In the genomic region with DNA sequence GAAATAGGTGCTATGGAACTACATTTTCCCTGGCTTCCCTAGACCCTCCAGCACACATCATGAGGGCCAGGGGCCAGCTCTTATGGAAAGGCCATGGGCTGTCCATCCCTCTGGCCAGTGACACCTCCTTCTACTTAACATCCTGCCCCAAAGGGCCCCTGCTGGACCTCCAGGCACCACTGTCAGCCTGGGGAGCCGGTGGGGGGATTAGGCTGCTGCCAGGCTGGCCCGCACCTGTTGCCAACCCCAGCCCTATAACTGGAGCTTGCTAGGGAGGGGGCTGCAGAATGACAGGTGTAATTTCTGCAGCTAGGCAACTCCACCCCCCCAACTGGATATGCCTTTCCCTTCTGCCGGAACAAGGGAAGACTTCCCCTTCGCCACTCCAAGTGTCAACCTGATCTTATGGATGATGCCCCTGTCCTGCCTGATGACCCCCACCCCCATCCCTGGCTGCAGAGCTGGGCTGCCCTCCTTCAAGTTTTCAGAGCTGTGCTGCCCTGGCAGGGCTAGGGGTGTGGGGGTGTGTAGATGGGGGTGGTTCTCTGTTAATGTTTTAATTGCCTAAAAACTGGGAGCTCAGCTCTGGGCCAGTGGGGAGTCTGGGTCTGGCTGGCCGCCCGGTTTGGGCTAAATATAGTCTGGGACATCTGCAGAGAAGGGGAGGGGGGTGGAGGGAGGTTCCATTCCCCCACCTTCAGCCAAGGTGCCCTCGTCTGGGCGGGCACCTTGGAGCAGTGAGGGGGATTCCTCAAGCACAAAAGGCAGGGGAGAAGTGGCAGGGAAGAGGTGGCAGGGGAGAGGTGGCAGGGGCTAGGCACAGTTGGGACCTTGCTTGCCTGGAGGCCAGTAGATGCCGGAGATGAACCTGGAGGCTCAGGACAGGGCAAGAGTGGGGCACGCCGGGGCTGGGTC, we compare ENCODE assay signal across 8 cellular contexts. TPM values are rescaled to one million over a fixed set of nuclear protein-coding genes. Genes with fewer than 3 reads are reported as not detected.
A peak's percentile ranks its signal among the peaks of the same experiment; 100 is the strongest.
DNase-seq lines count a peak whose midpoint lies in the region; ATAC-seq and TF ChIP-seq lines count a peak whose summit lies in the region.

No MANE protein-coding gene starts in this region.

- intact Hi-C loops in activated CD4-positive, alpha-beta T cell treated with anti-CD3 and anti-CD28 coated beads, Interleukin-2, amount 10 ng/mL, durations not matched to agents 24 days and 14 days (cut with micrococcal nuclease) = loop anchor here (2.0 to 5.0 kb wide), 3 partner anchors 19 to 209 kb away; a partner anchor contains a TSS
- intact Hi-C loops in left lung (cut with DNase I) (no loop called here), tibial artery (cut with DNase I; ENCODE audit: low total_unique reads) (no loop called here)

- H3K9me3 ChIP-seq in left lung (no peaks in the 10 kb centered on the region), tibial artery (no peaks in the 10 kb centered on the region)

- H3K27me3 Mint-ChIP-seq in activated CD4-positive, alpha-beta T cell treated with anti-CD3 and anti-CD28 coated beads, Interleukin-2, amount 10 ng/mL, durations not matched to agents 24 days and 14 days = peaks cover 4% of the 10 kb centered on the region

- H3K4me3 ChIP-seq in left lung (peak overlapping the region; percentile 22 to 100), tibial artery (peak overlapping the region; percentile 93 to 97)

- 19 to 29% (median 20%) methylated on average over 11 of the region's 11 CpGs for WGBS in adipose tissue, 3 donors

- no peaks in the 10 kb centered on the region for H3K27me3 ChIP-seq in left lung
- H3K27me3 ChIP-seq in tibial artery = no peaks in the 10 kb centered on the region

- H3K9me3 Mint-ChIP-seq in activated CD4-positive, alpha-beta T cell treated with anti-CD3 and anti-CD28 coated beads, Interleukin-2, amount 10 ng/mL, durations not matched to agents 24 days and 14 days = no peaks in the 10 kb centered on the region

- peaks cover 74 to 94% of the 10 kb centered on the region in 2 donors for H3K4me1 ChIP-seq in left lung
- peaks cover 26 to 92% (median 90%) of the 10 kb centered on the region in 4 donors for H3K4me1 ChIP-seq in tibial artery

- H3K4me1 Mint-ChIP-seq in activated CD4-positive, alpha-beta T cell treated with anti-CD3 and anti-CD28 coated beads, Interleukin-2, amount 10 ng/mL, durations not matched to agents 24 days and 14 days = peaks cover 85% of the 10 kb centered on the region

- no peak for ATAC-seq in left lung

- peak overlapping the region; percentile 65 for H3K27ac ChIP-seq in adipose tissue (ENCODE audit: low read depth, low read length)
- peak overlapping the region; percentile 90 to 100 for H3K27ac ChIP-seq in left lung
- H3K27ac ChIP-seq in tibial artery = peak overlapping the region; percentile 94 to 95

- DNase-seq in activated CD4-positive, alpha-beta T cell treated with anti-CD3 and anti-CD28 coated beads, Interleukin-2, amount 10 ng/mL, durations not matched to agents 24 days and 14 days = peak; percentile 74
- no peak for DNase-seq in activated CD4-positive, alpha-beta T cell treated with anti-CD3 and anti-CD28 coated beads for 1 hour
- DNase-seq in left lung (peak; percentile 60 to 79), tibial artery (peak; percentile 33 to 78), amniotic stem cell (lab: John Stamatoyannopoulos, UW) (no peak), pons (ENCODE audit: low spot score) (no peak)
- no peak for DNase-seq in stimulated activated CD4-positive, alpha-beta T cell treated with anti-CD3 and anti-CD28 coated beads, Interleukin-1b, Interleukin-23, amount 100 ng/mL, for 48 hours

- H3K36me3 ChIP-seq in left lung = no peaks in the 10 kb centered on the region
- no peaks in the 10 kb centered on the region for H3K36me3 ChIP-seq in tibial artery

- TF ChIP-seq CTCF in left lung (IDR thresholded peaks at IDR 0.05) (no peak), tibial artery (IDR thresholded peaks at IDR 0.05) (no peak)

- H3K4me3 Mint-ChIP-seq in activated CD4-positive, alpha-beta T cell treated with anti-CD3 and anti-CD28 coated beads, Interleukin-2, amount 10 ng/mL, durations not matched to agents 24 days and 14 days = peak overlapping the region; percentile 97

- peak overlapping the region; percentile 98 for H3K27ac Mint-ChIP-seq in activated CD4-positive, alpha-beta T cell treated with anti-CD3 and anti-CD28 coated beads, Interleukin-2, amount 10 ng/mL, durations not matched to agents 24 days and 14 days

- peaks cover 8% of the 10 kb centered on the region for H3K36me3 Mint-ChIP-seq in activated CD4-positive, alpha-beta T cell treated with anti-CD3 and anti-CD28 coated beads, Interleukin-2, amount 10 ng/mL, durations not matched to agents 24 days and 14 days (ENCODE audit: low read depth)

RNA-seq across cellular contexts. Expression of a gene that starts 12.8 kb away (rescaled TPM):
- 24.0 and 26.2 TPM in 2 replicates for total RNA-seq in activated CD4-positive, alpha-beta T cell treated with anti-CD3 and anti-CD28 coated beads, Interleukin-2, amount 10 ng/mL, durations not matched to agents 24 days and 14 days
- 10 to 100 TPM in 2 of 3 donors, 1 to 10 TPM in 1; 7.8 to 54.3 (median 44.0) TPM for polyA plus RNA-seq in adipose tissue
- total RNA-seq in left lung = 10 to 100 TPM; 54.7 to 62.6 TPM

RNA-seq across cellular contexts. Expression of a gene that starts 34.1 kb away (rescaled TPM):
- 139 and 142 TPM in 2 replicates for total RNA-seq in activated CD4-positive, alpha-beta T cell treated with anti-CD3 and anti-CD28 coated beads, Interleukin-2, amount 10 ng/mL, durations not matched to agents 24 days and 14 days
- 1 to 10 TPM; 1.1 to 3.1 (median 1.4) TPM for polyA plus RNA-seq in adipose tissue
- total RNA-seq in left lung = 10 to 100 TPM; 12.8 to 24.1 TPM

RNA-seq across cellular contexts. Expression of a gene that starts 42.8 kb away (rescaled TPM):
- 0.23 and 0.38 TPM in 2 replicates for total RNA-seq in activated CD4-positive, alpha-beta T cell treated with anti-CD3 and anti-CD28 coated beads, Interleukin-2, amount 10 ng/mL, durations not matched to agents 24 days and 14 days
- 1 to 10 TPM in 1 of 3 donors, under 1 TPM in 1, not detected in 1; 0.78 to 1.0 TPM for polyA plus RNA-seq in adipose tissue
- total RNA-seq in left lung = 1 to 10 TPM; 3.0 to 3.6 TPM

Comparison
In these comparisons a context has a peak if more than half of its experiments do, and no peak if none do; other contexts are left out.
1. DNase-seq: peak in activated CD4-positive, alpha-beta T cell treated with anti-CD3 and anti-CD28 coated beads, Interleukin-2, amount 10 ng/mL, durations not matched to agents 24 days and 14 days (single experiment), left lung (2 of 2) and tibial artery (2 of 2); none in activated CD4-positive, alpha-beta T cell treated with anti-CD3 and anti-CD28 coated beads for 1 hour (single experiment), amniotic stem cell (single experiment), pons (single experiment) and stimulated activated CD4-positive, alpha-beta T cell treated with anti-CD3 and anti-CD28 coated beads, Interleukin-1b, Interleukin-23, amount 100 ng/mL, for 48 hours (single experiment).
2. Peak in every context shown above with its lines, with median percentiles within 50 percentile points of each other: H3K27ac ChIP-seq.